Comparison of ENCODE assay signal across 10 cellular contexts in genomic region chr6:159959165-159959975, GRCh38. TPM values are rescaled to one million over a fixed set of nuclear protein-coding genes. Genes with fewer than 3 reads are reported as not detected.
DNase-seq lines count a peak whose midpoint lies in the region; ATAC-seq and TF ChIP-seq lines count a peak whose summit lies in the region.
"Had no signal": no experiment of that assay in that cellular context is flagged by ENCODE, and none has a peak within 500 bp of the region (broad histone marks: within the 10 kb centered on the region; RNA-seq: fewer than 3 reads in every experiment).

No MANE protein-coding gene starts in this region.

- no peak overlapping the region for H4K8ac ChIP-seq in trophoblast cell (ENCODE audit: low read depth, low read length)

- no peak overlapping the region for H2BK12ac ChIP-seq in trophoblast cell (ENCODE audit: low read length)

- H3K4me2 ChIP-seq in trophoblast cell (ENCODE audit: low read length): no peak overlapping the region
- H3K4me2 ChIP-seq: smooth muscle cell had no signal

- H3K9ac ChIP-seq in trophoblast cell (ENCODE audit: low read length): peak overlapping the region; percentile 12

- H3K27ac ChIP-seq in ascending aorta (peak overlapping the region; percentile 76), trophoblast cell (ENCODE audit: low read depth, low read length) (no peak overlapping the region)

- no peaks in the 10 kb centered on the region for H3K79me2 ChIP-seq in trophoblast cell (ENCODE audit: control insufficient read depth, insufficient read depth, low read length, poor library complexity)

- H4K91ac ChIP-seq in trophoblast cell (ENCODE audit: low read depth, low read length): no peak overlapping the region

- intact Hi-C loops in ascending aorta (cut with DNase I): no loop called here

- no peak overlapping the region for H3K4ac ChIP-seq in trophoblast cell (ENCODE audit: low read depth, low read length)

- H2AK5ac ChIP-seq in trophoblast cell (ENCODE audit: low read length): no peak overlapping the region

- no peak overlapping the region for H4K12ac ChIP-seq in trophoblast cell (ENCODE audit: low read depth, low read length)

- H3K27me3 ChIP-seq in ascending aorta (no peaks in the 10 kb centered on the region), trophoblast cell (ENCODE audit: insufficient read depth, low read length) (no peaks in the 10 kb centered on the region)

- H3K14ac ChIP-seq in trophoblast cell (ENCODE audit: low read length): no peak overlapping the region

- H3K4me1 ChIP-seq in ascending aorta (peaks cover 0 to 8% of the 10 kb centered on the region in 2 donors), trophoblast cell (ENCODE audit: control insufficient read depth in 1 of 2, insufficient read depth in 2 of 2, low read length in 2 of 2) (no peaks in the 10 kb centered on the region)

- DNase-seq in ascending aorta (ENCODE audit: low spot score in 2 of 2): no peak
- peak in 1 of 2 donors; percentile 18 for DNase-seq in trophoblast cell
- no peak for DNase-seq in foreskin fibroblast
- no peak for DNase-seq in DMS53 treated with DMSO at 0.1 percent for 48 hours (lab: John Stamatoyannopoulos, UW; ENCODE audit: unreplicated experiment)
- DNase-seq in hippocampal formation (lab: John Stamatoyannopoulos, UW): no peak
- DNase-seq in cerebellar cortex (ENCODE audit: low spot score): no peak
- DNase-seq: DMS153 had no signal

- no peak overlapping the region for H3K23ac ChIP-seq in trophoblast cell (ENCODE audit: low read length)

- no peak overlapping the region for H2BK5ac ChIP-seq in trophoblast cell (ENCODE audit: low read depth, low read length, poor library complexity)

- no peak overlapping the region for H3K4me3 ChIP-seq in ascending aorta
- H3K4me3 ChIP-seq in trophoblast cell (ENCODE audit: low read depth, low read length): no peak overlapping the region
- peak overlapping the region in 1 of 2 donors; percentile 16 for H3K4me3 ChIP-seq in foreskin fibroblast (ENCODE audit: low read depth in 1 of 2, low read length in 2 of 2)
- H3K4me3 ChIP-seq: smooth muscle cell had no signal

- H3K79me1 ChIP-seq in trophoblast cell (ENCODE audit: low read length): no peaks in the 10 kb centered on the region

- H3K36me3 ChIP-seq in ascending aorta (no peaks in the 10 kb centered on the region), trophoblast cell (ENCODE audit: control insufficient read depth in 1 of 2, insufficient read depth in 2 of 2, low read length in 2 of 2) (no peaks in the 10 kb centered on the region)

- no peak overlapping the region for H2AFZ ChIP-seq in trophoblast cell (ENCODE audit: insufficient read depth, low read length, poor library complexity)

- ATAC-seq in GM18909 (IDR thresholded peaks at IDR 0.05; ENCODE audit: poor library complexity, unreplicated experiment) (peak; percentile 80), HG03066 (IDR thresholded peaks at IDR 0.05; ENCODE audit: low read depth, unreplicated experiment) (peak; percentile 69)

- H2BK120ac ChIP-seq in trophoblast cell (ENCODE audit: insufficient read depth, low read length, poor library complexity): no peak overlapping the region

- H3K18ac ChIP-seq in trophoblast cell (ENCODE audit: low read length): no peak overlapping the region

- TF ChIP-seq CTCF in ascending aorta (IDR thresholded peaks at IDR 0.05) (no peak), foreskin fibroblast (IDR thresholded peaks at IDR 0.05; ENCODE audit: low read depth, low read length) (no peak)

- H3K9me3 ChIP-seq in ascending aorta (no peaks in the 10 kb centered on the region), trophoblast cell (ENCODE audit: insufficient read depth, low read depth, low read length) (no peaks in the 10 kb centered on the region)

- no CpG with 5 or more reads among the region's 6 CpGs for WGBS in trophoblast cell (ENCODE audit: extremely low coverage, insufficient coverage, insufficient read length)

RNA-seq across cellular contexts. Expression of gene IGF2R, which starts 9.5 kb away (rescaled TPM):
- total RNA-seq in ascending aorta: 104 TPM
- 42.7 and 44.7 TPM in 2 replicates for polyA plus RNA-seq in trophoblast cell (2013)
